ENCODE assay signal across 14 cellular contexts in the genomic region with DNA sequence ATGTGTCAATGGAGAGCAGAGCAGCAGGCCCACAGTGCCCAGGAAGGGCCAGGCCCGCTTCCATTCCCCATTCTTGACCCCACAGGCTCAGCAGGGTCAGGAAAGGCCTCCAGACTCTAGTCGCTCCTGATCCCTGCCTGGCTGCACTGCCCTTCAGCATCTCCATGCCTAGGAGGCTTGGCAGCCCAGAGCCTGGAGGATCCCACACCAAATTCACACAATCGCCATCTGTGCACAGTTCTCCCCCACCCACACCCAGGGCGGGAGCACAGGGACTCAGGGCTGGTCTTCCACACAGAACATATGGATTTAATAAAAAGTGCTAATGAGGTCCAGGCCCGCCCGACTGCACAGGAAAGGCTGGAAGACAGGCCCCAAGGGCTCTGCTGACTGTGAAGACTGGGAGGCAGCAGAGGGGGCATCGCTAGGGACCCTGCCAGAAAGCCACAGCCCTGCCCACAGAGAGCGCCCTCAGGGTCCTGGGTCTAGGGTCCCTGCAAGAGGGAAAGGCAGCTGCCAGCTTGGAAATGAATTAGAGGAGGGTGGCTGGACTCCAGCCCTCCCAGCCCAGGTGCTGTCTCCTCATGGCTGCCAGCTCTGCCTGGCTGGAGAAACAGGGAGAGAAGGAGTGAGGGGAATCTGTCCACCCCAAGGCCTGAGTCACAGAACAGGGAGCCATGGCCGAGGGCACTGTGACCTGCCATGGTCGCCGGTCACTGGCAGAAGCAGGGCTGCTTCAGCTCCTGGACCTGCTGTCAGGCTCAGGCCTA. TPM values are rescaled to one million over a fixed set of nuclear protein-coding genes. Genes with fewer than 3 reads are reported as not detected.
DNase-seq lines count a peak whose midpoint lies in the region; ATAC-seq and TF ChIP-seq lines count a peak whose summit lies in the region.
"Had no signal": no experiment of that assay in that cellular context is flagged by ENCODE, and none has a peak within 500 bp of the region (broad histone marks: within the 10 kb centered on the region; RNA-seq: fewer than 3 reads in every experiment).

No MANE protein-coding gene starts in this region.

- peak overlapping the region in 14 of 21 experiments; percentile 1 to 58 (median 40) for H3K27ac ChIP-seq in skin epidermis
- H3K27ac ChIP-seq: epithelial cell of prostate had no signal

- no peaks in the 10 kb centered on the region for H3K36me3 ChIP-seq in mucosa of descending colon (ENCODE audit: low read depth)

- H3K9me3 ChIP-seq in mucosa of descending colon: no peaks in the 10 kb centered on the region

- H3K4me3 ChIP-seq in fibroblast of mammary gland (ENCODE audit: control insufficient read depth, low read depth, low read length) (no peak overlapping the region), skin epidermis (no peak overlapping the region), mucosa of descending colon (no peak overlapping the region)

- DNase-seq in GM03348 (ENCODE audit: low spot score) (peak; percentile 92), RPMI7951 (ENCODE audit: low read depth) (peak; percentile 91), fibroblast of mammary gland (ENCODE audit: low read depth) (peak; percentile 92), HT-29 (ENCODE audit: low spot score) (no peak), mucosa of descending colon (no peak)
- DNase-seq: activated naive CD4-positive, alpha-beta T cell; NCI-H1048; NCI-H510A treated with DMSO at 0.1 percent for 48 hours; stimulated activated CD4-positive, alpha-beta T cell treated with anti-CD3 and anti-CD28 coated beads, Interleukin-4, amount 100 ng/mL, for 24 hours; stimulated activated naive CD4-positive, alpha-beta T cell treated with Interleukin-2 at 50 U/mL for 16 hours had no signal

- intact Hi-C loops in mucosa of descending colon (cut with DNase I, micrococcal nuclease): no loop called here

- ATAC-seq in mucosa of descending colon: no peak
- ATAC-seq in HG02973 (IDR thresholded peaks at IDR 0.05; ENCODE audit: unreplicated experiment): no peak
- ATAC-seq: CD8-positive, alpha-beta T cell had no signal

- TF ChIP-seq CTCF in fibroblast of mammary gland (conservative IDR thresholded peaks at IDR 0.05; ENCODE audit: control insufficient read depth, insufficient read depth, low read depth, low read length): no peak
- no peak for TF ChIP-seq CTCF in mucosa of descending colon (IDR thresholded peaks at IDR 0.05)

- H3K4me1 ChIP-seq in mucosa of descending colon (ENCODE audit: low read depth): no peaks in the 10 kb centered on the region

RNA-seq across cellular contexts. Expression of a gene that starts 39.7 kb away (rescaled TPM):
- total RNA-seq in RPMI7951 (2014; rRNA removed; shearing (Covaris generic)): 271 and 303 TPM in 2 replicates
- not detected in 2 replicates for total RNA-seq in HT-29 (2014; rRNA removed; shearing (Covaris generic))
- 10 to 100 TPM in 2 of 3 donors, 1 to 10 TPM in 1; 9.1 to 52.9 (median 18.9) TPM for total RNA-seq in mucosa of descending colon

Comparison
In these comparisons a context has a peak if more than half of its experiments do, and no peak if none do; other contexts are left out.
1. DNase-seq: peak in GM03348 (single experiment), RPMI7951 (single experiment) and fibroblast of mammary gland (single experiment); none in HT-29 (single experiment) and mucosa of descending colon (0 of 3).
2. RNA of a gene that starts 39.7 kb away (total RNA-seq): 271 to 303 TPM in RPMI7951 and 9.1 to 52.9 TPM in mucosa of descending colon; not detected in HT-29; every median in the first group is over 10 times any median in the second.